8 cellular contexts compared by ENCODE assay signal in the genomic region with DNA sequence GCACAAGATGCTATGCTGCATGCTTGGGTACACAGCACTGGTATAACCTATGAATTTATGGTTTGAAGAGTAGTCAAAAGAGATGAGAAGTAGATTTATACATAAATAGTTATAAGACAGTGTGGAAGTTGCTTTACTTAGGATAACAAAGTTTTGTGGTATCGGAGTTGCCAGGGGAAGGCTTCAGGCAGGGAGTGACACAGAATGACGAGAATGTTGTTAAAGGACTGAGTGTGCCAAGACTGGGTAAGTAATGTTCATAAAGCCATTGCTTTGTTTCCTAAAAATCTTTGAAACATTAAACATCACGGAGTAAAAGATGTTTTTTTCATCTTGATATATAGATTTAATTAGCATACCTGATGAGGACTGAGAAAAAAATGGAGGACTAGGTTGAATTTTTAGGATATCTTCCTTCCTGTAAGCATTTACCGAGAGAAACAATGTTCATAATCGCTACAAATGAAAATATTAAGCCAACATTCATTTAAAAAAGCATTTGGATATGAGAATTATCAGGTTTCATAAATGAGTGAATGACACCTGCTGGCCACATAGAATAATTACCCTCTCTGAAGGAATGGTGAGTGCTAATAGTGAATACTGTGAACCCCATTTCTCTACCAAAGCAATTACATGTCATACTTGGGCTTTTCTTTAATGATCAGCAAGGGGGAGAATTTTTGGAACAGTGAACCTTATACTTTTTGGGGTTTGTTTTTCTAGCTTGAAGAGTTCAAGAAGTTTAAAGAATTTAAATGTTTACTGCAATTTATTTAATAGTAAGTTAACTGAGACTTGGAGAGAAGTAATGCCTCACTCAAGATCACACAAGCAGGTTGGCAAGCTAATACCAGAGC. TPM values are rescaled to one million over a fixed set of nuclear protein-coding genes. Genes with fewer than 3 reads are reported as not detected.
DNase-seq lines count a peak whose midpoint lies in the region; ATAC-seq and TF ChIP-seq lines count a peak whose summit lies in the region.

No MANE protein-coding gene starts in this region.

- peaks cover 0 to 3% of the 10 kb centered on the region in 2 donors for H3K4me1 ChIP-seq in left lung

- no peak overlapping the region for H3K27ac Mint-ChIP-seq in CD4-positive, alpha-beta T cell
- H3K27ac Mint-ChIP-seq in brain: no peak overlapping the region

- no peak for ATAC-seq in CD4-positive, alpha-beta T cell (ENCODE audit: poor library complexity)
- ATAC-seq in GM19455 (IDR thresholded peaks at IDR 0.05; ENCODE audit: unreplicated experiment) (peak; percentile 65), left lung (peak; percentile 77), HG03460 (IDR thresholded peaks at IDR 0.05; ENCODE audit: unreplicated experiment) (no peak)

- no peak overlapping the region for H3K27ac ChIP-seq in CD4-positive, alpha-beta T cell (ENCODE audit: low read depth, low read length)
- H3K27ac ChIP-seq in left lung: no peak overlapping the region

- H3K4me1 Mint-ChIP-seq in CD4-positive, alpha-beta T cell (ENCODE audit: low read depth): no peaks in the 10 kb centered on the region
- peaks cover 4% of the 10 kb centered on the region for H3K4me1 Mint-ChIP-seq in brain

- peak; percentile 60 for TF ChIP-seq CTCF in CD4-positive, alpha-beta T cell (IDR thresholded peaks at IDR 0.05)
- TF ChIP-seq CTCF in brain (conservative IDR thresholded peaks at IDR 0.05): peak; percentile 76 to 80
- peak; percentile 50 to 51 for TF ChIP-seq CTCF in left lung (IDR thresholded peaks at IDR 0.05)

- no peak overlapping the region for H3K4me3 ChIP-seq in left lung

- H3K9me3 ChIP-seq in CD4-positive, alpha-beta T cell (ENCODE audit: control insufficient read depth, low read length): no peaks in the 10 kb centered on the region
- no peaks in the 10 kb centered on the region for H3K9me3 ChIP-seq in left lung

- H3K36me3 ChIP-seq in left lung: no peaks in the 10 kb centered on the region

- H3K27me3 ChIP-seq in CD4-positive, alpha-beta T cell (ENCODE audit: control insufficient read depth, insufficient read depth, low read length): no peaks in the 10 kb centered on the region
- no peaks in the 10 kb centered on the region for H3K27me3 ChIP-seq in left lung

- CTCF ChIA-PET in CD4-positive, alpha-beta T cell (lab: Charles Lee): no interaction called here

- H3K9me3 Mint-ChIP-seq in CD4-positive, alpha-beta T cell: no peaks in the 10 kb centered on the region
- H3K9me3 Mint-ChIP-seq in brain: no peaks in the 10 kb centered on the region

- H3K4me3 Mint-ChIP-seq in CD4-positive, alpha-beta T cell: no peak overlapping the region
- H3K4me3 Mint-ChIP-seq in brain: no peak overlapping the region

- H3K36me3 Mint-ChIP-seq in CD4-positive, alpha-beta T cell (ENCODE audit: low read depth): no peaks in the 10 kb centered on the region
- H3K36me3 Mint-ChIP-seq in brain: no peaks in the 10 kb centered on the region

- POLR2A ChIA-PET in CD4-positive, alpha-beta T cell (lab: Charles Lee): no interaction called here

- intact Hi-C loops in CD4-positive, alpha-beta T cell (cut with DNase I, micrococcal nuclease): loop anchor here (2.0 to 5.0 kb wide), 2 partner anchors 259 to 1684 kb away; no protein-coding TSS in a partner anchor
- intact Hi-C loops in left lung (cut with DNase I): loop anchor here in 1 of 2 donors (5.0 kb wide), 2 partner anchors 259 to 404 kb away; no protein-coding TSS in a partner anchor

- H3K27me3 Mint-ChIP-seq in CD4-positive, alpha-beta T cell: no peaks in the 10 kb centered on the region
- peaks cover 3% of the 10 kb centered on the region for H3K27me3 Mint-ChIP-seq in brain

- no peak for DNase-seq in CD4-positive, alpha-beta T cell
- DNase-seq in NCI-H1048 (lab: John Stamatoyannopoulos, UW) (peak; percentile 7), left lung (no peak), cerebellar nuclear complex (lab: John Stamatoyannopoulos, UW) (no peak), globus pallidus (ENCODE audit: low spot score) (no peak)

RNA-seq across cellular contexts. Expression of a gene that starts 28.4 kb away (rescaled TPM):
- 1 to 10 TPM; 1.5 to 1.8 TPM for total RNA-seq in CD4-positive, alpha-beta T cell
- polyA plus RNA-seq in brain (ENCODE audit: insufficient read depth, low read depth, low replicate concordance): 12.4 TPM
- 10 to 100 TPM; 13.5 to 16.6 TPM for total RNA-seq in left lung

RNA-seq across cellular contexts. Expression of a gene that starts 29.6 kb away (rescaled TPM):
- 10 to 100 TPM; 21.6 to 21.7 TPM for total RNA-seq in CD4-positive, alpha-beta T cell
- polyA plus RNA-seq in brain (ENCODE audit: insufficient read depth, low read depth, low replicate concordance): 1.8 TPM
- 10 to 100 TPM; 44.4 to 46.7 TPM for total RNA-seq in left lung

Comparison
In these comparisons a context has a peak if more than half of its experiments do, and no peak if none do; other contexts are left out.
1. ATAC-seq: peak in GM19455 (single experiment) and left lung (single experiment); none in CD4-positive, alpha-beta T cell (single experiment) and HG03460 (single experiment).
2. RNA of a gene that starts 28.4 kb away (total RNA-seq): 13.5 to 16.6 TPM in left lung; 1.5 to 1.8 TPM in CD4-positive, alpha-beta T cell; every median in the first group is over 4 times any median in the second.
3. Peak in every context shown above with its lines, with median percentiles within 50 percentile points of each other: CTCF ChIP-seq.